In the genomic region with DNA sequence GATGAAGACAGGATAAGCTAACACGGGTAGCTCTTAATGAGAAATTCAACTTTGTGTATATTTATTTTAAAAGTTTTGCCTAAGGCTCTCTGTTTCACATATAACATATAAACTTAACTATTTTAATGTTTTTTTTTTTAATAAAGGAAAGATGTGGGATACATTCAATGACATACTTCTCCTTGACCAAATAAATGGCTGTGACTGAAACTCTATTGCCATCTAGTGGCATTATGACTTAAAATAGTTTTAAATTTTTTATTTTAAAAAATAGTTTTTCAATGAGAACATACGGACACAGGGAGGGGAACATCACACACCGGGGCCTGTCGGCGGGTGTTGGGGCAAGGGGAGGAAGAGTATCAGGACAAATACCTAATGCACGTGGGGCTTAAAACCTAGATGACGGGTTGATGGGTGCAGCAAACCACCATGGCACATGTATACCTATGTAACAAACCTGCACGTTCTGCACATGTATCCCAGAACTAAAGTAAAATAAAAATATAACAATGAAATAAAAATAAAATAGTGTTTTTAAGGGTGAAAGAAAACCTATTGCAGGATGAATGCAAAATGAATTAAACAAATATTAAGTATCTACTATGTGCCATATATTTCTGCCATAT, we compare ENCODE assay signal across 8 cellular contexts.
DNase-seq lines count a peak whose midpoint lies in the region; ATAC-seq, FAIRE-seq and TF ChIP-seq lines count a peak whose summit lies in the region.

No MANE protein-coding gene starts in this region.

- no peaks in the 10 kb centered on the region for H3K4me1 ChIP-seq in GM12878 (ENCODE audit: control insufficient read depth, insufficient read depth, low read length)
- H3K4me1 ChIP-seq in mesodermal cell (ENCODE audit: control insufficient read depth, insufficient read depth, low read length, poor library complexity, severe bottlenecking): peaks cover 5% of the 10 kb centered on the region

- in situ Hi-C loops in GM12878 (cut with MboI): loop anchor here (10.0 kb wide), 1 partner anchor 688 kb away; no protein-coding TSS in a partner anchor

- SMC1A ChIA-PET in GM12878 (lab: Charles Lee; ENCODE audit: uncharacterized antibody, unreplicated experiment): interaction anchor here (0.6 to 5.6 kb wide), 40 partner anchors 10 to 280 kb away, joined by 3 to 97 read pairs (median 4); no protein-coding TSS in a partner anchor

- CTCF ChIA-PET in GM12878 (lab: Yijun Ruan, JAX): interaction anchor here (0.6 to 5.5 kb wide), 53 partner anchors 8 to 747 kb away, joined by 3 to 127 read pairs (median 4); a partner anchor contains a TSS

- ATAC-seq in GM12878: peak; percentile 57
- ATAC-seq in HG02852 (IDR thresholded peaks at IDR 0.05; ENCODE audit: unreplicated experiment): no peak

- RAD21 ChIA-PET in GM12878 (lab: Charles Lee; ENCODE audit: unreplicated experiment): interaction anchor here (0.6 to 5.6 kb wide), 22 partner anchors 15 to 269 kb away, joined by 3 to 49 read pairs (median 3); no protein-coding TSS in a partner anchor

- TF ChIP-seq EP300 in GM12878 (IDR thresholded peaks at IDR 0.05; ENCODE audit: borderline replicate concordance in 1 of 2, control insufficient read depth in 1 of 2, low read depth in 2 of 2, low read length in 2 of 2): no peak

- DNase-seq in DMS153 treated with DMSO at 0.1 percent for 48 hours (lab: John Stamatoyannopoulos, UW; ENCODE audit: unreplicated experiment) (peak; percentile 19), DMS153 (lab: John Stamatoyannopoulos, UW) (no peak), NCI-H2171 (lab: John Stamatoyannopoulos, UW) (peak; percentile 22), GM12878 (ENCODE audit: low read depth, low spot score) (no peak)
- DNase-seq in stimulated activated CD4-positive, alpha-beta T cell treated with anti-CD3 and anti-CD28 coated beads, Interleukin-15, amount 100 ng/mL, for 24 hours: no peak
- DNase-seq in stimulated activated CD8-positive, alpha-beta memory T cell treated with anti-CD3 and anti-CD28 coated beads, Interleukin-4, amount 100 ng/mL, for 48 hours: no peak

- BruUV-seq in GM12878 (replicated peaks; lab: Mats Ljungman, UMichigan): no TSS peak

- H3K27me3 ChIP-seq in GM12878 (replicated peaks in 1 of 2; ENCODE audit: control insufficient read depth in 2 of 2, insufficient read depth in 2 of 2, low read length in 1 of 2): no peaks in the 10 kb centered on the region

- H3K36me3 ChIP-seq in GM12878 (ENCODE audit: control insufficient read depth in 2 of 2, insufficient read depth in 2 of 2, low read length in 1 of 2): no peaks in the 10 kb centered on the region
- no peaks in the 10 kb centered on the region for H3K36me3 ChIP-seq in mesodermal cell (ENCODE audit: control insufficient read depth, insufficient read depth, low read length)

- H4K20me1 ChIP-seq in GM12878 (ENCODE audit: control insufficient read depth, insufficient read depth): no peaks in the 10 kb centered on the region

- 33% methylated on average over 8 of the region's 8 CpGs for WGBS in GM12878 (ENCODE audit: insufficient coverage, insufficient replicate concordance, low lambda C conversion rate, missing lambda C conversion rate)
- WGBS in mesodermal cell (ENCODE audit: insufficient coverage in 2 of 2), 2 experiments: 42 to 55% methylated on average over 4 of the region's 8 CpGs

- no peaks in the 10 kb centered on the region for H3K79me2 ChIP-seq in GM12878 (ENCODE audit: control insufficient read depth, insufficient read depth, low read length)

- TF ChIP-seq CTCF in GM12878 (IDR thresholded peaks at IDR 0.05 in 2 of 3, conservative IDR thresholded peaks at IDR 0.05 in 1 of 3; ENCODE audit: control insufficient read depth in 2 of 3, extremely low read depth in 1 of 3, insufficient read depth in 1 of 3, low read depth in 3 of 3, low read length in 3 of 3): peak; percentile 29 to 52 (median 32); a peak in 3 of 6 replicates

- intact Hi-C loops in GM12878 (cut with micrococcal nuclease; ENCODE audit: unreplicated experiment): loop anchor here (1.0 to 2.0 kb wide), 2 partner anchors 188 to 270 kb away; no protein-coding TSS in a partner anchor

- no peak overlapping the region for H3K27ac ChIP-seq in GM12878 (ENCODE audit: control insufficient read depth, insufficient read depth)
- peak overlapping the region; percentile 51 for H3K27ac ChIP-seq in mesodermal cell (ENCODE audit: low read depth, low read length, severe bottlenecking)

- H3K9me3 ChIP-seq in GM12878 (replicated peaks; ENCODE audit: control insufficient read depth, insufficient read depth, low read length): no peaks in the 10 kb centered on the region
- no peaks in the 10 kb centered on the region for H3K9me3 ChIP-seq in mesodermal cell (ENCODE audit: control insufficient read depth, low read length)

- no peak overlapping the region for H2AFZ ChIP-seq in GM12878 (ENCODE audit: control insufficient read depth, low read depth, low read length)

- POLR2A ChIA-PET in GM12878 (lab: Charles Lee): no interaction called here

- no peak for TF ChIP-seq POLR2A in GM12878 (IDR thresholded peaks at IDR 0.05; ENCODE audit: low read depth, low read length)

- H3K9ac ChIP-seq in GM12878 (ENCODE audit: control insufficient read depth, insufficient read depth, low read length): no peak overlapping the region

- TF ChIP-seq RAD21 in GM12878 (IDR thresholded peaks at IDR 0.05; ENCODE audit: insufficient read depth, low read depth, low read length): peak; percentile 77

- peak; percentile 44 for FAIRE-seq in GM12878 (lab: Jason Lieb, UNC)

- H3K4me3 ChIP-seq in GM12878 (no peak overlapping the region), mesodermal cell (ENCODE audit: extremely low read depth, insufficient read depth, low read length, poor library complexity, severe bottlenecking) (no peak overlapping the region)

- H3K4me2 ChIP-seq in GM12878 (ENCODE audit: control insufficient read depth, insufficient read depth): no peak overlapping the region

TF ChIP-seq in GM12878, 131 proteins besides CTCF, POLR2A, EP300 and RAD21:
- TF ChIP-seq, protein P1, sequence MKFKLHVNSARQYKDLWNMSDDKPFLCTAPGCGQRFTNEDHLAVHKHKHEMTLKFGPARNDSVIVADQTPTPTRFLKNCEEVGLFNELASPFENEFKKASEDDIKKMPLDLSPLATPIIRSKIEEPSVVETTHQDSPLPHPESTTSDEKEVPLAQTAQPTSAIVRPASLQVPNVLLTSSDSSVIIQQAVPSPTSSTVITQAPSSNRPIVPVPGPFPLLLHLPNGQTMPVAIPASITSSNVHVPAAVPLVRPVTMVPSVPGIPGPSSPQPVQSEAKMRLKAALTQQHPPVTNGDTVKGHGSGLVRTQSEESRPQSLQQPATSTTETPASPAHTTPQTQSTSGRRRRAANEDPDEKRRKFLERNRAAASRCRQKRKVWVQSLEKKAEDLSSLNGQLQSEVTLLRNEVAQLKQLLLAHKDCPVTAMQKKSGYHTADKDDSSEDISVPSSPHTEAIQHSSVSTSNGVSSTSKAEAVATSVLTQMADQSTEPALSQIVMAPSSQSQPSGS (IDR thresholded peaks at IDR 0.05; ENCODE audit: low read length): no peak
- TF ChIP-seq POU2F2 (IDR thresholded peaks at IDR 0.05; ENCODE audit: borderline replicate concordance, low read depth, low read length) (no peak), BCL11A (IDR thresholded peaks at IDR 0.05; ENCODE audit: low read depth, low read length) (no peak), SMC3 (IDR thresholded peaks at IDR 0.05; ENCODE audit: borderline replicate concordance, low read length) (peak; percentile 58; the same call in 1 of the 2 replicates), GATAD2B (conservative IDR thresholded peaks at IDR 0.05; ENCODE audit: low read depth) (no peak), EZH2 (IDR thresholded peaks at IDR 0.05; ENCODE audit: borderline replicate concordance, control insufficient read depth, low read depth, low read length) (no peak), RELA (IDR thresholded peaks at IDR 0.05; ENCODE audit: borderline replicate concordance, partially characterized antibody) (no peak), RB1 (IDR thresholded peaks at IDR 0.05; ENCODE audit: borderline replicate concordance) (no peak)

Comparison
In these comparisons a context has a peak if more than half of its experiments do, and no peak if none do; other contexts are left out.
1. DNase-seq: peak in DMS153 treated with DMSO at 0.1 percent for 48 hours (single experiment) and NCI-H2171 (single experiment); none in DMS153 (single experiment), GM12878 (single experiment), stimulated activated CD4-positive, alpha-beta T cell treated with anti-CD3 and anti-CD28 coated beads, Interleukin-15, amount 100 ng/mL, for 24 hours (single experiment) and stimulated activated CD8-positive, alpha-beta memory T cell treated with anti-CD3 and anti-CD28 coated beads, Interleukin-4, amount 100 ng/mL, for 48 hours (single experiment).